Comparison of ENCODE assay signal across 9 cellular contexts in the genomic region with DNA sequence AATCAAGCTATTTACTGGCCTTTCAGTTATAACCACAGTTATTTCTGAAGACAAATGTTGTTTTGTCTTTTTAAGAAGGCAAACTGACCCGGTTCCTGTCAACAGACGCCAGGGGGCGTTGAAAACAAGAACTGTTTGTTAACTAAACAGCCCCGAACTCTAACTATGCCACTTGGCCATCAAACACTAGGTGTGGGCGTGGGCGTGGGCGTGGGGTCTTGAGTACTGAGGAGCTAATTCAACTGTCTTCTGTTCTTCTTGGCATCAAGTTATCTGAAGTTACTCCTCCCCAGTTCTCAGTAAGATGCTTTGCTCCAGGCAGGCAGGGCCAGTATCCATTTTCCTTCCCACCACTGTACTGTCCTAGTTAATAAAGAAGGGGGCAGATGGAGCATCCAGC.
A peak's percentile ranks its signal among the peaks of the same experiment; 100 is the strongest.
DNase-seq lines count a peak whose midpoint lies in the region; ATAC-seq, FAIRE-seq and TF ChIP-seq lines count a peak whose summit lies in the region.
"Had no signal": no experiment of that assay in that cellular context is flagged by ENCODE, and none has a peak within 500 bp of the region (broad histone marks: within the 10 kb centered on the region; RNA-seq: fewer than 3 reads in every experiment).

No MANE protein-coding gene starts in this region.

- peak overlapping the region; percentile 24; the same call in 2 of the 3 replicates for H3K4me2 ChIP-seq in A549

- H3K4me1 ChIP-seq in A549: peaks cover 14% of the 10 kb centered on the region; the same call in 2 of the 3 replicates

- no peak for TF ChIP-seq EP300 in A549 (IDR thresholded peaks at IDR 0.05)

- 4% methylated on average over 7 of the region's 7 CpGs for WGBS in A549 (ENCODE audit: missing lambda C conversion rate)

- CTCF ChIA-PET in A549 (lab: Yijun Ruan, JAX): interaction anchor here (0.6 to 5.3 kb wide), 42 partner anchors 10 to 433 kb away, joined by 3 to 59 read pairs (median 4); no protein-coding TSS in a partner anchor

- in situ Hi-C loops in GM13977 (cut with MboI; ENCODE audit: low pct_unique_long_range_greater_than_20kb, low sequenced_read_pairs, unreplicated experiment): loop anchor here (25.0 kb wide), 1 partner anchor 435 kb away; no protein-coding TSS in a partner anchor

- H3K36me3 Mint-ChIP-seq in nephron progenitor cell (ENCODE audit: low read depth): no peaks in the 10 kb centered on the region

- H3K9me3 Mint-ChIP-seq in nephron progenitor cell: no peaks in the 10 kb centered on the region

- DNase-seq in A549 (ENCODE audit: low read depth in 1 of 2, low spot score in 1 of 2): peak; percentile 53 to 70
- peak; percentile 53 for DNase-seq in GM13977 (ENCODE audit: low spot score)
- DNase-seq in NCI-H69 (lab: John Stamatoyannopoulos, UW): peak; percentile 76
- DNase-seq in activated CD8-positive, alpha-beta memory T cell treated with anti-CD3 and anti-CD28 coated beads, Interleukin-2, amount 50 U/mL, for 24 hours (ENCODE audit: extremely low read depth): peak; percentile 15
- DNase-seq in epithelial cell of proximal tubule (ENCODE audit: low read depth): peak; percentile 6
- DNase-seq in nephron progenitor cell: peak; percentile 60
- DNase-seq in superior temporal gyrus (ENCODE audit: extremely low spot score): peak; percentile 98

- H3K4me3 ChIP-seq in A549 (no peak overlapping the region), epithelial cell of proximal tubule (ENCODE audit: low read depth, low read length) (no peak overlapping the region)

- TF ChIP-seq CTCF in A549 (IDR thresholded peaks at IDR 0.05): peak; percentile 69
- peak; percentile 77 for TF ChIP-seq CTCF in GM13977 (IDR thresholded peaks at IDR 0.05; ENCODE audit: extremely low read depth, insufficient read depth, missing control alignments)
- TF ChIP-seq CTCF in epithelial cell of proximal tubule (conservative IDR thresholded peaks at IDR 0.05; ENCODE audit: low read depth, low read length): peak; percentile 79
- TF ChIP-seq CTCF in nephron progenitor cell (IDR thresholded peaks at IDR 0.05): peak; percentile 69

- H3K27ac Mint-ChIP-seq in nephron progenitor cell: no peak overlapping the region

- no peak overlapping the region for H3K27ac ChIP-seq in A549
- H3K27ac ChIP-seq: neutrophil had no signal

- peak; percentile 47 to 48; a peak in 4 of 5 replicates for TF ChIP-seq RAD21 in A549 (conservative IDR thresholded peaks at IDR 0.05 in 1 of 2, IDR thresholded peaks at IDR 0.05 in 1 of 2)

- peak; percentile 32 for FAIRE-seq in A549 (lab: Jason Lieb, UNC)

- H3K27me3 Mint-ChIP-seq in nephron progenitor cell (ENCODE audit: low read depth, poor library complexity): peaks cover 6% of the 10 kb centered on the region

- POLR2A ChIA-PET in A549 (lab: Yijun Ruan, JAX): interaction anchor here (1.2 to 1.8 kb wide), 2 partner anchors 54 kb away, joined by 5 to 6 read pairs; no protein-coding TSS in a partner anchor

- no peak for TF ChIP-seq POLR2A in A549 (IDR thresholded peaks at IDR 0.05; ENCODE audit: low read length)

- no peaks in the 10 kb centered on the region for H3K4me1 Mint-ChIP-seq in nephron progenitor cell

- H3K4me3 Mint-ChIP-seq in nephron progenitor cell: no peak overlapping the region

- peak; percentile 68 to 86 for ATAC-seq in A549
- no peak for ATAC-seq in GM19467 (IDR thresholded peaks at IDR 0.05; ENCODE audit: unreplicated experiment)

- H3K9me3 ChIP-seq in A549: no peaks in the 10 kb centered on the region
- H3K9me3 ChIP-seq: neutrophil had no signal

TF ChIP-seq in A549, 52 proteins besides CTCF, POLR2A, EP300 and RAD21:
- TF ChIP-seq HOXB13 (CRISPR knock-in tag; IDR thresholded peaks at IDR 0.05; ENCODE audit: low read depth) (no peak), NR3C1 (IDR thresholded peaks at IDR 0.05) (no peak), SMC3 (IDR thresholded peaks at IDR 0.05) (peak; percentile 70), HDAC2 (IDR thresholded peaks at IDR 0.05) (no peak), EHMT2 (IDR thresholded peaks at IDR 0.05; ENCODE audit: low read depth) (no peak)

Comparison
In these comparisons a context has a peak if more than half of its experiments do, and no peak if none do; other contexts are left out.
1. DNase-seq: peak in every context shown above with its lines; median percentile 98 in superior temporal gyrus; 76 in NCI-H69; 62 in A549; 60 in nephron progenitor cell; 53 in GM13977; 15 in activated CD8-positive, alpha-beta memory T cell treated with anti-CD3 and anti-CD28 coated beads, Interleukin-2, amount 50 U/mL, for 24 hours; 6 in epithelial cell of proximal tubule.